Comparison of ENCODE assay signal across 8 cellular contexts in the genomic region with DNA sequence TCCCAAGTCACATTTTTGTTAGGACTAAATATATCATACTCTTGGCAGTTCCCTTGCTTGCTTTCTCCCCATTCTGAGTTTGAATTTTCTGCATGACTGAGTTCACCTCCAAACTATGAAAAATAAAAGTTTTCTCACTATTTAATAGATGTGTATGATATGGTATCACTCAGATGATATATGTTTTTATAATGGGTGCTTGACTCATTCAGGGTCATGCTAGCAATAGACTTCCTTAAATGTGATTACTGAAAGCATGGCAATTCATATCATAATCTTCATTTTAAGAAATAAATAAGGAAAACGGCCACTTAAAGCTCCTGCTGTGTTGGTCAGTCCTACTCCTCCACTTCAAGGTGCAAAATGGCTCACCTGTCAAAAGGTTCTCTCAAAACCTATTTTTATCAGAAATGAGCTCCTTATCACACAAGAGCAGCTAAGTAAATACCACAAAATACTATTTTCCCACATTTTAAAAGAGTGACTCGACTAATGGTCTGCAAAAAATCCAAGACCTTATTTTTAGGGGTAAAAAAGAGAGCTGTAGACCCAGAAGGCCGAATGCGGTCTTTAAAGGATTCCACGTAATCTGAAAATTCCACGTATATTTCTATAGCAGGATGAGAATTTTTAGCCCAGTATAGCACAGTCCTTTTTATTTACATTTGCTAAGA. TPM values are rescaled to one million over a fixed set of nuclear protein-coding genes. Genes with fewer than 3 reads are reported as not detected.
DNase-seq lines count a peak whose midpoint lies in the region; ATAC-seq, FAIRE-seq and TF ChIP-seq lines count a peak whose summit lies in the region.

No MANE protein-coding gene starts in this region.

- POLR2A ChIA-PET in OCI-LY7 (lab: Charles Lee), result interaction anchor here (0.6 to 3.6 kb wide), 17 partner anchors 9 to 435 kb away, joined by 3 to 41 read pairs (median 6); partner anchors contain the start of genes ACIN1, C14orf119, HAUS4 and OXA1L
- POLR2A ChIA-PET in endothelial cell of umbilical vein (lab: Charles Lee), result interaction anchor here (1.0 to 1.5 kb wide), 4 partner anchors 18 to 41 kb away, joined by 3 to 5 read pairs (median 4); no protein-coding TSS in a partner anchor

- no peaks in the 10 kb centered on the region for H3K9me1 ChIP-seq in endothelial cell of umbilical vein (replicated peaks; ENCODE audit: control insufficient read depth, extremely low read depth, insufficient read depth, low read length)

- DNase-seq in OCI-LY7 (ENCODE audit: low spot score) (no peak), endothelial cell of umbilical vein (ENCODE audit: low read depth, low spot score) (peak; percentile 45), psoas muscle (no peak), left colon (no peak), DMS153 treated with DMSO at 0.1 percent for 48 hours (lab: John Stamatoyannopoulos, UW; ENCODE audit: unreplicated experiment) (no peak), GM10266 (ENCODE audit: extremely low spot score) (no peak)

- BruUV-seq in OCI-LY7 (replicated peaks; lab: Mats Ljungman, UMichigan), result TSS peak; percentile 14
- no TSS peak for BruUV-seq in endothelial cell of umbilical vein (replicated peaks; lab: Mats Ljungman, UMichigan)

- H3K27me3 ChIP-seq in endothelial cell of umbilical vein (ENCODE audit: control insufficient read depth in 2 of 2, insufficient read depth in 2 of 2, low read length in 2 of 2), result no peaks in the 10 kb centered on the region
- H3K27me3 ChIP-seq in psoas muscle (ENCODE audit: insufficient read depth in 3 of 3, low read length in 2 of 3), result no peaks in the 10 kb centered on the region

- no peaks in the 10 kb centered on the region for H3K9me2 ChIP-seq in OCI-LY7 (ENCODE audit: insufficient read depth, low read length)

- peak overlapping the region; percentile 69 for H2AFZ ChIP-seq in OCI-LY7 (ENCODE audit: low read length)
- peak overlapping the region; percentile 33 for H2AFZ ChIP-seq in endothelial cell of umbilical vein (ENCODE audit: low read depth, low read length)

- H3K9ac ChIP-seq in endothelial cell of umbilical vein (replicated peaks; ENCODE audit: extremely low read depth, insufficient read depth, low read length), result peak overlapping the region; percentile 93

- H3K4me3 ChIP-seq in GM08714 (ENCODE audit: low read length), result peak overlapping the region; percentile 71
- peak overlapping the region; percentile 80 for H3K4me3 ChIP-seq in OCI-LY7 (ENCODE audit: low read depth, low read length, poor library complexity, severe bottlenecking)
- H3K4me3 ChIP-seq in endothelial cell of umbilical vein (replicated peaks in 1 of 3; ENCODE audit: insufficient read depth in 1 of 3, low read depth in 1 of 3, low read length in 3 of 3), result peak overlapping the region; percentile 38 to 78 (median 56)
- peak overlapping the region; percentile 86 for H3K4me3 ChIP-seq in psoas muscle

- H3K36me3 ChIP-seq in OCI-LY7 (ENCODE audit: insufficient read depth, low read length), result no peaks in the 10 kb centered on the region
- H3K36me3 ChIP-seq in endothelial cell of umbilical vein (ENCODE audit: control insufficient read depth in 2 of 2, extremely low read depth in 1 of 2, insufficient read depth in 2 of 2, low read length in 2 of 2), result no peaks in the 10 kb centered on the region
- no peaks in the 10 kb centered on the region for H3K36me3 ChIP-seq in psoas muscle (ENCODE audit: insufficient read depth in 1 of 2, low read depth in 1 of 2)

- peak overlapping the region; percentile 100 for H3K4me2 ChIP-seq in OCI-LY7 (ENCODE audit: low read length)
- H3K4me2 ChIP-seq in endothelial cell of umbilical vein (ENCODE audit: insufficient read depth, low read length), result peak overlapping the region; percentile 93

- dilution Hi-C loops in endothelial cell of umbilical vein (cut with MboI; ENCODE audit: extremely low pct_ligation_motif_present, low sequenced_read_pairs), result no loop called here

- WGBS in psoas muscle, 3 donors, result 54 to 60% (median 59%) methylated on average over 6 of the region's 6 CpGs

- peaks cover 44% of the 10 kb centered on the region for H3K4me1 ChIP-seq in OCI-LY7 (ENCODE audit: insufficient read depth, low read length, poor library complexity, severe bottlenecking)
- H3K4me1 ChIP-seq in endothelial cell of umbilical vein (ENCODE audit: control insufficient read depth, extremely low read depth, insufficient read depth, low read length), result peaks cover 29% of the 10 kb centered on the region
- peaks cover 19% of the 10 kb centered on the region for H3K4me1 ChIP-seq in psoas muscle

- no peaks in the 10 kb centered on the region for H4K20me1 ChIP-seq in OCI-LY7 (ENCODE audit: insufficient read depth, low read length)
- no peaks in the 10 kb centered on the region for H4K20me1 ChIP-seq in endothelial cell of umbilical vein (replicated peaks; ENCODE audit: control insufficient read depth, extremely low read depth, insufficient read depth, low read length)

- TF ChIP-seq POLR2A in endothelial cell of umbilical vein (IDR thresholded peaks at IDR 0.05; ENCODE audit: low read depth, low read length), result no peak

- no peaks in the 10 kb centered on the region for H3K9me3 ChIP-seq in OCI-LY7 (ENCODE audit: low read length)
- no peaks in the 10 kb centered on the region for H3K9me3 ChIP-seq in endothelial cell of umbilical vein (replicated peaks; ENCODE audit: control insufficient read depth, insufficient read depth, low read length)
- H3K9me3 ChIP-seq in psoas muscle, result no peaks in the 10 kb centered on the region

- H3K79me2 ChIP-seq in OCI-LY7 (ENCODE audit: insufficient read depth, low read depth, low read length) (peaks cover 32% of the 10 kb centered on the region; the same call in 1 of the 2 replicates), endothelial cell of umbilical vein (ENCODE audit: control insufficient read depth, insufficient read depth, low read length) (no peaks in the 10 kb centered on the region)

- H3K27ac ChIP-seq in OCI-LY7 (ENCODE audit: low read depth, low read length, poor library complexity, severe bottlenecking) (peak overlapping the region; percentile 82), endothelial cell of umbilical vein (ENCODE audit: insufficient read depth, low read depth, low read length) (peak overlapping the region; percentile 89), psoas muscle (peak overlapping the region; percentile 96)

- CTCF ChIA-PET in OCI-LY7 (lab: Charles Lee; ENCODE audit: unreplicated experiment), result interaction anchor here (1.2 to 2.2 kb wide), 6 partner anchors 9 to 416 kb away, joined by 3 to 16 read pairs (median 4); no protein-coding TSS in a partner anchor
- CTCF ChIA-PET in endothelial cell of umbilical vein (lab: Charles Lee), result interaction anchor here (0.7 to 4.1 kb wide), 18 partner anchors 8 to 115 kb away, joined by 3 to 69 read pairs (median 6); partner anchors contain the start of genes ACIN1, AJUBA, C14orf119 and CDH24

- TF ChIP-seq CTCF in OCI-LY7 (conservative IDR thresholded peaks at IDR 0.05; ENCODE audit: low read length) (no peak), endothelial cell of umbilical vein (IDR thresholded peaks at IDR 0.05; ENCODE audit: extremely low read depth in 1 of 2, insufficient read depth in 1 of 2, low read depth in 1 of 2, low read length in 2 of 2) (no peak), psoas muscle (IDR thresholded peaks at IDR 0.05) (no peak), GM10266 (IDR thresholded peaks at IDR 0.05; ENCODE audit: control insufficient read depth, insufficient read depth, low read depth, missing control alignments) (no peak)

- no peak for FAIRE-seq in endothelial cell of umbilical vein (lab: Jason Lieb, UNC)

- intact Hi-C loops in OCI-LY7 (cut with micrococcal nuclease; ENCODE audit: unreplicated experiment) (loop anchor here (2.0 to 5.0 kb wide), 5 partner anchors 77 to 449 kb away; partner anchors contain the start of genes LRP10, PPP1R3E and PRMT5), endothelial cell of umbilical vein (cut with micrococcal nuclease) (loop anchor here (2.0 kb wide), 3 partner anchors 23 to 41 kb away; partner anchors contain the start of genes AJUBA and PSMB5), psoas muscle (cut with DNase I) (no loop called here), left colon (cut with DNase I, micrococcal nuclease) (no loop called here)

- no peak for ATAC-seq in psoas muscle
- no peak for ATAC-seq in left colon
- no peak for ATAC-seq in GM21526 (IDR thresholded peaks at IDR 0.05; ENCODE audit: low FRiP score, unreplicated experiment)

RNA-seq across cellular contexts. Expression of gene C14orf93, which starts 3.9 kb away (rescaled TPM):
- total RNA-seq in OCI-LY7 (2014; rRNA removed; shearing (Covaris generic)), result 13.8 and 17.9 TPM in 2 replicates
- total RNA-seq in OCI-LY7 (2022), result 15.2 and 17.4 TPM in 2 replicates
- 5.4 and 7.1 TPM in 2 replicates for total RNA-seq in endothelial cell of umbilical vein
- 9.2 and 10.0 TPM in 2 replicates for polyA plus RNA-seq in endothelial cell of umbilical vein
- 9.5 and 10.0 TPM in 2 replicates for polyA plus RNA-seq in endothelial cell of umbilical vein (2011; cell fraction: cytosol; rRNA removed)
- polyA plus RNA-seq in endothelial cell of umbilical vein (2011; cell fraction: nucleus; rRNA removed), result 11.5 and 18.1 TPM in 2 replicates
- polyA plus RNA-seq in endothelial cell of umbilical vein (2012), result 5.9 and 6.8 TPM in 2 replicates
- 16.4 and 19.1 TPM in 2 replicates for polyA minus RNA-seq in endothelial cell of umbilical vein
- polyA minus RNA-seq in endothelial cell of umbilical vein (2011; cell fraction: cytosol; rRNA and poly(A)+ RNA removed), result 5.2 TPM
- 5.0 and 6.1 TPM in 2 replicates for polyA minus RNA-seq in endothelial cell of umbilical vein (2011; cell fraction: nucleus; rRNA and poly(A)+ RNA removed)
- 1 to 10 TPM; 2.1 to 5.1 (median 4.2) TPM for total RNA-seq in psoas muscle
- 1 to 10 TPM; 1.7 to 4.1 (median 3.4) TPM for polyA plus RNA-seq in psoas muscle
- 10 to 100 TPM; 11.9 to 13.2 TPM for total RNA-seq in left colon

RNA-seq across cellular contexts. Expression of gene AJUBA, which starts 23.6 kb away (rescaled TPM):
- 0.13 and 0.22 TPM in 2 replicates for total RNA-seq in OCI-LY7 (2014; rRNA removed; shearing (Covaris generic))
- total RNA-seq in OCI-LY7 (2022) (0.37 and 0.88 TPM in 2 replicates), endothelial cell of umbilical vein (54.1 and 61.7 TPM in 2 replicates), psoas muscle (1 to 10 TPM in 3 of 4 donors, under 1 TPM in 1; 0.95 to 1.5 (median 1.2) TPM), left colon (1 to 10 TPM; 1.4 to 4.1 TPM)
- polyA plus RNA-seq in endothelial cell of umbilical vein (50.0 and 50.7 TPM in 2 replicates), psoas muscle (under 1 TPM; 0.65 to 0.77 (median 0.66) TPM)
- polyA plus RNA-seq in endothelial cell of umbilical vein (2011; cell fraction: cytosol; rRNA removed), result 41.4 and 44.7 TPM in 2 replicates
- polyA plus RNA-seq in endothelial cell of umbilical vein (2011; cell fraction: nucleus; rRNA removed), result 64.2 and 66.4 TPM in 2 replicates
- polyA plus RNA-seq in endothelial cell of umbilical vein (2012), result 24.6 and 40.3 TPM in 2 replicates
- polyA minus RNA-seq in endothelial cell of umbilical vein, result 144 and 157 TPM in 2 replicates
- polyA minus RNA-seq in endothelial cell of umbilical vein (2011; cell fraction: cytosol; rRNA and poly(A)+ RNA removed), result 62.4 TPM
- polyA minus RNA-seq in endothelial cell of umbilical vein (2011; cell fraction: nucleus; rRNA and poly(A)+ RNA removed), result 65.9 and 69.6 TPM in 2 replicates

RNA-seq across cellular contexts. Expression of gene PSMB5, which starts 28.7 kb away (rescaled TPM):
- total RNA-seq in OCI-LY7 (2014; rRNA removed; shearing (Covaris generic)), result 111 and 133 TPM in 2 replicates
- total RNA-seq in OCI-LY7 (2022) (85.5 and 122 TPM in 2 replicates), endothelial cell of umbilical vein (214 and 236 TPM in 2 replicates), psoas muscle (100 to 1,000 TPM; 156 to 307 (median 250) TPM), left colon (10 to 100 TPM; 77.9 to 80.6 TPM)
- polyA plus RNA-seq in endothelial cell of umbilical vein (459 and 464 TPM in 2 replicates), psoas muscle (100 to 1,000 TPM; 304 to 619 (median 496) TPM)
- 355 and 404 TPM in 2 replicates for polyA plus RNA-seq in endothelial cell of umbilical vein (2011; cell fraction: cytosol; rRNA removed)
- 144 and 152 TPM in 2 replicates for polyA plus RNA-seq in endothelial cell of umbilical vein (2011; cell fraction: nucleus; rRNA removed)
- 223 and 262 TPM in 2 replicates for polyA plus RNA-seq in endothelial cell of umbilical vein (2012)
- polyA minus RNA-seq in endothelial cell of umbilical vein, result 286 and 312 TPM in 2 replicates
- polyA minus RNA-seq in endothelial cell of umbilical vein (2011; cell fraction: cytosol; rRNA and poly(A)+ RNA removed), result 207 TPM
- 42.4 and 46.8 TPM in 2 replicates for polyA minus RNA-seq in endothelial cell of umbilical vein (2011; cell fraction: nucleus; rRNA and poly(A)+ RNA removed)

RNA-seq across cellular contexts. Expression of gene PSMB11, which starts 36.0 kb away (rescaled TPM):
- total RNA-seq in OCI-LY7 (2014; rRNA removed; shearing (Covaris generic)), result not detected in 2 replicates
- total RNA-seq in OCI-LY7 (2022) (not detected in 2 replicates), endothelial cell of umbilical vein (not detected in 2 replicates), psoas muscle (not detected), left colon (not detected)
- polyA plus RNA-seq in endothelial cell of umbilical vein (not detected in 2 replicates), psoas muscle (under 1 TPM in 2 of 3 donors, not detected in 1; 0.03 to 0.51 TPM)
- polyA plus RNA-seq in endothelial cell of umbilical vein (2011; cell fraction: cytosol; rRNA removed), result not detected in 2 replicates
- polyA plus RNA-seq in endothelial cell of umbilical vein (2011; cell fraction: nucleus; rRNA removed), result not detected in 2 replicates
- polyA plus RNA-seq in endothelial cell of umbilical vein (2012), result not detected in 2 replicates
- not detected in 2 replicates for polyA minus RNA-seq in endothelial cell of umbilical vein
- not detected for polyA minus RNA-seq in endothelial cell of umbilical vein (2011; cell fraction: cytosol; rRNA and poly(A)+ RNA removed)
- not detected in 2 replicates for polyA minus RNA-seq in endothelial cell of umbilical vein (2011; cell fraction: nucleus; rRNA and poly(A)+ RNA removed)

RNA-seq across cellular contexts. Expression of gene HAUS4, which starts 49.1 kb away (rescaled TPM):
- 105 and 126 TPM in 2 replicates for total RNA-seq in OCI-LY7 (2014; rRNA removed; shearing (Covaris generic))
- 96.7 and 103 TPM in 2 replicates for total RNA-seq in OCI-LY7 (2022)
- total RNA-seq in endothelial cell of umbilical vein, result 33.8 and 37.4 TPM in 2 replicates
- polyA plus RNA-seq in endothelial cell of umbilical vein, result 23.5 and 30.3 TPM in 2 replicates
- polyA plus RNA-seq in endothelial cell of umbilical vein (2011; cell fraction: cytosol; rRNA removed), result 40.9 and 41.1 TPM in 2 replicates
- 60.0 and 60.8 TPM in 2 replicates for polyA plus RNA-seq in endothelial cell of umbilical vein (2011; cell fraction: nucleus; rRNA removed)
- 29.9 and 35.9 TPM in 2 replicates for polyA plus RNA-seq in endothelial cell of umbilical vein (2012)
- polyA minus RNA-seq in endothelial cell of umbilical vein, result 23.1 and 29.5 TPM in 2 replicates
- 29.3 TPM for polyA minus RNA-seq in endothelial cell of umbilical vein (2011; cell fraction: cytosol; rRNA and poly(A)+ RNA removed)
- polyA minus RNA-seq in endothelial cell of umbilical vein (2011; cell fraction: nucleus; rRNA and poly(A)+ RNA removed), result 17.8 and 31.6 TPM in 2 replicates
- total RNA-seq in psoas muscle, result 10 to 100 TPM; 11.3 to 19.3 (median 12.0) TPM
- 10 to 100 TPM; 13.7 to 23.7 (median 16.2) TPM for polyA plus RNA-seq in psoas muscle
- 10 to 100 TPM; 33.5 to 33.6 TPM for total RNA-seq in left colon

Comparison
In these comparisons a context has a peak if more than half of its experiments do, and no peak if none do; other contexts are left out.
1. RNA of gene AJUBA, which starts 23.6 kb away (total RNA-seq): 54.1 to 61.7 TPM in endothelial cell of umbilical vein; 1.4 to 4.1 TPM in left colon, 0.95 to 1.5 TPM in psoas muscle and 0.13 to 0.88 TPM in OCI-LY7; every median in the first group is over 10 times any median in the second.
2. intact Hi-C loops: an anchor here in OCI-LY7 (2.0 to 5.0 kb wide) and endothelial cell of umbilical vein (2.0 kb wide); none called in psoas muscle and left colon.
3. Peak in every context shown above with its lines, with median percentiles within 50 percentile points of each other: H3K4me3 ChIP-seq and H3K27ac ChIP-seq.